Comparison of ENCODE assay signal across 16 cellular contexts in genomic region chr9:87601595-87601994, GRCh38.
"Had no signal": no experiment of that assay in that cellular context is flagged by ENCODE, and none has a peak within 500 bp of the region (broad histone marks: within the 10 kb centered on the region; RNA-seq: fewer than 3 reads in every experiment).

No MANE protein-coding gene starts in this region.

- DNase-seq: activated CD4-positive, alpha-beta memory T cell treated with anti-CD3 and anti-CD28 coated beads for 36 hours; activated effector memory CD4-positive, alpha-beta T cell treated with anti-CD3 and anti-CD28 coated beads, Interleukin-2, amount 50 U/mL, for 16 hours; activated T-cell treated with anti-CD3 and anti-CD28 coated beads, Interleukin-2, amount 50 U/mL, for 4 hours; amygdala; midbrain; naive thymus-derived CD8-positive, alpha-beta T cell; nucleus accumbens; stimulated activated CD4-positive, alpha-beta T cell treated with anti-CD3 and anti-CD28 coated beads, Interleukin-2, amount 100 ng/mL, for 48 hours; stimulated activated naive CD4-positive, alpha-beta T cell treated with Interleukin-2 at 50 U/mL for 16 hours; T-helper 9 cell had no signal

- H3K27me3 ChIP-seq: vagina had no signal

- H3K36me3 Mint-ChIP-seq: activated CD4-positive, alpha-beta memory T cell treated with anti-CD3 and anti-CD28 coated beads for 36 hours; activated naive CD8-positive, alpha-beta T cell; naive thymus-derived CD8-positive, alpha-beta T cell had no signal

- H3K36me3 ChIP-seq: breast epithelium, prostate gland, thoracic aorta, vagina had no signal

- H3K9me3 Mint-ChIP-seq: activated CD4-positive, alpha-beta memory T cell treated with anti-CD3 and anti-CD28 coated beads for 36 hours; activated T-cell treated with anti-CD3 and anti-CD28 coated beads, Interleukin-2, amount 50 U/mL, for 4 hours; naive thymus-derived CD8-positive, alpha-beta T cell had no signal

- H3K4me3 Mint-ChIP-seq: activated CD4-positive, alpha-beta memory T cell treated with anti-CD3 and anti-CD28 coated beads for 36 hours; activated naive CD8-positive, alpha-beta T cell; activated T-cell treated with anti-CD3 and anti-CD28 coated beads, Interleukin-2, amount 50 U/mL, for 4 hours; naive thymus-derived CD8-positive, alpha-beta T cell had no signal

- FAIRE-seq: frontal cortex had no signal

- H3K4me3 ChIP-seq: breast epithelium, prostate gland, thoracic aorta, vagina had no signal

- H3K4me1 ChIP-seq: breast epithelium, prostate gland had no signal

- ATAC-seq: activated T-cell treated with anti-CD3 and anti-CD28 coated beads, Interleukin-2, amount 50 U/mL, for 4 hours; naive thymus-derived CD8-positive, alpha-beta T cell had no signal

- H3K27ac ChIP-seq: breast epithelium, prostate gland, thoracic aorta, vagina had no signal

- H3K9me3 ChIP-seq: breast epithelium, prostate gland, thoracic aorta, vagina had no signal

- H3K27ac Mint-ChIP-seq: activated CD4-positive, alpha-beta memory T cell treated with anti-CD3 and anti-CD28 coated beads for 36 hours; activated naive CD8-positive, alpha-beta T cell had no signal
